ENCODE assay signal across 1 cellular context in the genomic region with DNA sequence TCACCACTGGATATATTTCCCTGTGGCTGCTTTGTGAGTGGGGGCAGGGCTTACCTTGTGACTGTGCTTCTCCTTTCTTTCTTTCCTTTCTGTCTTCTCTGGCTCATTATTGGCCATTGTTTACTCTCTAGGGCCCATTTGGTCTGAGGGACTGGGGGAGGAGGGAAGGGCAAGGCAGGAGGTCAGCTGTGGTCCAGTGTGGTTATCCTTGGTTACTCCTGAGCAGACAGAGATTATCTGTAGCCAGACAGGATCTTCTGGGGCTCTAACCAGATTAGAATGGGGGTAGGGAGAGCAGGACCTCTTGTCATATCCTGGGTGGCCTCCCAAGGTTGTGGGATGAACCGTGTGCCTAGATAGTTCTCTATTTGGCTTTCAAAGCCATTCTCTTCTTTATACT.
TF ChIP-seq lines count a peak whose summit lies in the region.

No MANE protein-coding gene starts in this region.

TF ChIP-seq in K562, 482 proteins besides CTCF, POLR2A, EP300 and RAD21 (continued from another document and continues in another):
- TF ChIP-seq, protein P1, sequence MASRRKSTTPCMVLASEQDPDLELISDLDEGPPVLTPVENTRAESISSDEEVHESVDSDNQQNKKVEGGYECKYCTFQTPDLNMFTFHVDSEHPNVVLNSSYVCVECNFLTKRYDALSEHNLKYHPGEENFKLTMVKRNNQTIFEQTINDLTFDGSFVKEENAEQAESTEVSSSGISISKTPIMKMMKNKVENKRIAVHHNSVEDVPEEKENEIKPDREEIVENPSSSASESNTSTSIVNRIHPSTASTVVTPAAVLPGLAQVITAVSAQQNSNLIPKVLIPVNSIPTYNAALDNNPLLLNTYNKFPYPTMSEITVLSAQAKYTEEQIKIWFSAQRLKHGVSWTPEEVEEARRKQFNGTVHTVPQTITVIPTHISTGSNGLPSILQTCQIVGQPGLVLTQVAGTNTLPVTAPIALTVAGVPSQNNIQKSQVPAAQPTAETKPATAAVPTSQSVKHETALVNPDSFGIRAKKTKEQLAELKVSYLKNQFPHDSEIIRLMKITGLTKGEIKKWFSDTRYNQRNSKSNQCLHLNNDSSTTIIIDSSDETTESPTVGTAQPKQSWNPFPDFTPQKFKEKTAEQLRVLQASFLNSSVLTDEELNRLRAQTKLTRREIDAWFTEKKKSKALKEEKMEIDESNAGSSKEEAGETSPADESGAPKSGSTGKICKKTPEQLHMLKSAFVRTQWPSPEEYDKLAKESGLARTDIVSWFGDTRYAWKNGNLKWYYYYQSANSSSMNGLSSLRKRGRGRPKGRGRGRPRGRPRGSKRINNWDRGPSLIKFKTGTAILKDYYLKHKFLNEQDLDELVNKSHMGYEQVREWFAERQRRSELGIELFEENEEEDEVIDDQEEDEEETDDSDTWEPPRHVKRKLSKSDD (conservative IDR thresholded peaks at IDR 0.05; ENCODE audit: low read length): no peak
- TF ChIP-seq, protein P2, sequence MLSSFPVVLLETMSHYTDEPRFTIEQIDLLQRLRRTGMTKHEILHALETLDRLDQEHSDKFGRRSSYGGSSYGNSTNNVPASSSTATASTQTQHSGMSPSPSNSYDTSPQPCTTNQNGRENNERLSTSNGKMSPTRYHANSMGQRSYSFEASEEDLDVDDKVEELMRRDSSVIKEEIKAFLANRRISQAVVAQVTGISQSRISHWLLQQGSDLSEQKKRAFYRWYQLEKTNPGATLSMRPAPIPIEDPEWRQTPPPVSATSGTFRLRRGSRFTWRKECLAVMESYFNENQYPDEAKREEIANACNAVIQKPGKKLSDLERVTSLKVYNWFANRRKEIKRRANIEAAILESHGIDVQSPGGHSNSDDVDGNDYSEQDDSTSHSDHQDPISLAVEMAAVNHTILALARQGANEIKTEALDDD (IDR thresholded peaks at IDR 0.05): peak; percentile 100
- TF ChIP-seq, protein P3, sequence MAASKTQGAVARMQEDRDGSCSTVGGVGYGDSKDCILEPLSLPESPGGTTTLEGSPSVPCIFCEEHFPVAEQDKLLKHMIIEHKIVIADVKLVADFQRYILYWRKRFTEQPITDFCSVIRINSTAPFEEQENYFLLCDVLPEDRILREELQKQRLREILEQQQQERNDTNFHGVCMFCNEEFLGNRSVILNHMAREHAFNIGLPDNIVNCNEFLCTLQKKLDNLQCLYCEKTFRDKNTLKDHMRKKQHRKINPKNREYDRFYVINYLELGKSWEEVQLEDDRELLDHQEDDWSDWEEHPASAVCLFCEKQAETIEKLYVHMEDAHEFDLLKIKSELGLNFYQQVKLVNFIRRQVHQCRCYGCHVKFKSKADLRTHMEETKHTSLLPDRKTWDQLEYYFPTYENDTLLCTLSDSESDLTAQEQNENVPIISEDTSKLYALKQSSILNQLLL (CRISPR knock-in tag; IDR thresholded peaks at IDR 0.05; ENCODE audit: borderline replicate concordance): no peak
- TF ChIP-seq SREBF2 (CRISPR knock-in tag; IDR thresholded peaks at IDR 0.05) (no peak), ZNF76 (CRISPR knock-in tag; IDR thresholded peaks at IDR 0.05; ENCODE audit: borderline replicate concordance) (no peak), ZNF175 (CRISPR knock-in tag; IDR thresholded peaks at IDR 0.05; ENCODE audit: low read depth) (peak; percentile 80; the same call in 1 of the 2 replicates), PPARD (CRISPR knock-in tag; IDR thresholded peaks at IDR 0.05) (no peak), DNMT1 (IDR thresholded peaks at IDR 0.05) (no peak), KLF10 (CRISPR knock-in tag; IDR thresholded peaks at IDR 0.05) (no peak), ZNF239 (CRISPR knock-in tag; IDR thresholded peaks at IDR 0.05) (no peak), NCOR1 (IDR thresholded peaks at IDR 0.05) (peak; percentile 95), KDM1A (IDR thresholded peaks at IDR 0.05) (peak; percentile 93 to 95), ZNF133 (CRISPR knock-in tag; IDR thresholded peaks at IDR 0.05) (no peak), ETV6 (IDR thresholded peaks at IDR 0.05; ENCODE audit: borderline replicate concordance in 1 of 2, low read depth in 2 of 2, low read length in 1 of 2) (0 out of 4 replicates have a peak, but pooled peaks have one; percentile 26 to 30), ETV6 (CRISPR knock-in tag; IDR thresholded peaks at IDR 0.05; ENCODE audit: borderline replicate concordance) (no peak), FOXJ3 (CRISPR knock-in tag; IDR thresholded peaks at IDR 0.05) (no peak), MBD2 (IDR thresholded peaks at IDR 0.05; ENCODE audit: borderline replicate concordance, low read depth) (peak; percentile 50; the same call in 1 of the 2 replicates), SREBF1 (IDR thresholded peaks at IDR 0.05; ENCODE audit: borderline replicate concordance, low read depth, low read length) (no peak), ZNF274 (IDR thresholded peaks at IDR 0.05; ENCODE audit: borderline replicate concordance, low read depth, low read length) (0 out of 2 replicates have a peak, but pooled peaks have one; percentile 38), SAFB2 (IDR thresholded peaks at IDR 0.05; ENCODE audit: borderline replicate concordance, low read depth, low read length, severe bottlenecking) (no peak), STAG1 (CRISPR knock-in tag; IDR thresholded peaks at IDR 0.05; ENCODE audit: borderline replicate concordance) (no peak), ZFP30 (CRISPR knock-in tag; IDR thresholded peaks at IDR 0.05; ENCODE audit: borderline replicate concordance) (no peak), ZNF668 (CRISPR knock-in tag; IDR thresholded peaks at IDR 0.05) (no peak), ZNF436 (CRISPR knock-in tag; IDR thresholded peaks at IDR 0.05) (no peak), CREB1 (IDR thresholded peaks at IDR 0.05) (no peak; the same call in 1 of the 2 replicates), CREB1 (CRISPR knock-in tag; IDR thresholded peaks at IDR 0.05) (no peak), ELF4 (CRISPR knock-in tag; IDR thresholded peaks at IDR 0.05) (no peak), GTF2F1 (IDR thresholded peaks at IDR 0.05; ENCODE audit: low read depth, low read length) (no peak), IFI16 (CRISPR knock-in tag; IDR thresholded peaks at IDR 0.05) (no peak), ZSCAN29 (IDR thresholded peaks at IDR 0.05) (no peak), KLF1 (tag; IDR thresholded peaks at IDR 0.05) (no peak), RUNX1 (IDR thresholded peaks at IDR 0.05; ENCODE audit: low read depth) (peak; percentile 91), TRIM28 (IDR thresholded peaks at IDR 0.05) (no peak), XRCC5 (IDR thresholded peaks at IDR 0.05; ENCODE audit: low read depth, low read length) (no peak), SOX6 (IDR thresholded peaks at IDR 0.05) (peak; percentile 93), CCAR2 (IDR thresholded peaks at IDR 0.05; ENCODE audit: low read depth, low read length) (no peak), ATF1 (CRISPR knock-in tag; IDR thresholded peaks at IDR 0.05) (no peak), ATF1 (tag; IDR thresholded peaks at IDR 0.05) (peak; percentile 36; the same call in 1 of the 2 replicates)
- TF ChIP-seq, protein P4, sequence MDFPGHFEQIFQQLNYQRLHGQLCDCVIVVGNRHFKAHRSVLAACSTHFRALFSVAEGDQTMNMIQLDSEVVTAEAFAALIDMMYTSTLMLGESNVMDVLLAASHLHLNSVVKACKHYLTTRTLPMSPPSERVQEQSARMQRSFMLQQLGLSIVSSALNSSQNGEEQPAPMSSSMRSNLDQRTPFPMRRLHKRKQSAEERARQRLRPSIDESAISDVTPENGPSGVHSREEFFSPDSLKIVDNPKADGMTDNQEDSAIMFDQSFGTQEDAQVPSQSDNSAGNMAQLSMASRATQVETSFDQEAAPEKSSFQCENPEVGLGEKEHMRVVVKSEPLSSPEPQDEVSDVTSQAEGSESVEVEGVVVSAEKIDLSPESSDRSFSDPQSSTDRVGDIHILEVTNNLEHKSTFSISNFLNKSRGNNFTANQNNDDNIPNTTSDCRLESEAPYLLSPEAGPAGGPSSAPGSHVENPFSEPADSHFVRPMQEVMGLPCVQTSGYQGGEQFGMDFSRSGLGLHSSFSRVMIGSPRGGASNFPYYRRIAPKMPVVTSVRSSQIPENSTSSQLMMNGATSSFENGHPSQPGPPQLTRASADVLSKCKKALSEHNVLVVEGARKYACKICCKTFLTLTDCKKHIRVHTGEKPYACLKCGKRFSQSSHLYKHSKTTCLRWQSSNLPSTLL (IDR thresholded peaks at IDR 0.05): no peak
- TF ChIP-seq, protein P5, sequence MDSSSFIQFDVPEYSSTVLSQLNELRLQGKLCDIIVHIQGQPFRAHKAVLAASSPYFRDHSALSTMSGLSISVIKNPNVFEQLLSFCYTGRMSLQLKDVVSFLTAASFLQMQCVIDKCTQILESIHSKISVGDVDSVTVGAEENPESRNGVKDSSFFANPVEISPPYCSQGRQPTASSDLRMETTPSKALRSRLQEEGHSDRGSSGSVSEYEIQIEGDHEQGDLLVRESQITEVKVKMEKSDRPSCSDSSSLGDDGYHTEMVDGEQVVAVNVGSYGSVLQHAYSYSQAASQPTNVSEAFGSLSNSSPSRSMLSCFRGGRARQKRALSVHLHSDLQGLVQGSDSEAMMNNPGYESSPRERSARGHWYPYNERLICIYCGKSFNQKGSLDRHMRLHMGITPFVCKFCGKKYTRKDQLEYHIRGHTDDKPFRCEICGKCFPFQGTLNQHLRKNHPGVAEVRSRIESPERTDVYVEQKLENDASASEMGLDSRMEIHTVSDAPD (CRISPR knock-in tag; IDR thresholded peaks at IDR 0.05): peak; percentile 81
- TF ChIP-seq, protein P6, sequence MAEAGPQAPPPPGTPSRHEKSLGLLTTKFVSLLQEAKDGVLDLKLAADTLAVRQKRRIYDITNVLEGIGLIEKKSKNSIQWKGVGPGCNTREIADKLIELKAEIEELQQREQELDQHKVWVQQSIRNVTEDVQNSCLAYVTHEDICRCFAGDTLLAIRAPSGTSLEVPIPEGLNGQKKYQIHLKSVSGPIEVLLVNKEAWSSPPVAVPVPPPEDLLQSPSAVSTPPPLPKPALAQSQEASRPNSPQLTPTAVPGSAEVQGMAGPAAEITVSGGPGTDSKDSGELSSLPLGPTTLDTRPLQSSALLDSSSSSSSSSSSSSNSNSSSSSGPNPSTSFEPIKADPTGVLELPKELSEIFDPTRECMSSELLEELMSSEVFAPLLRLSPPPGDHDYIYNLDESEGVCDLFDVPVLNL (CRISPR knock-in tag; IDR thresholded peaks at IDR 0.05; ENCODE audit: low read depth): no peak
- TF ChIP-seq, protein P7, sequence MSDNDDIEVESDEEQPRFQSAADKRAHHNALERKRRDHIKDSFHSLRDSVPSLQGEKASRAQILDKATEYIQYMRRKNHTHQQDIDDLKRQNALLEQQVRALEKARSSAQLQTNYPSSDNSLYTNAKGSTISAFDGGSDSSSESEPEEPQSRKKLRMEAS (CRISPR knock-in tag; IDR thresholded peaks at IDR 0.05): no peak
- TF ChIP-seq, protein P8, sequence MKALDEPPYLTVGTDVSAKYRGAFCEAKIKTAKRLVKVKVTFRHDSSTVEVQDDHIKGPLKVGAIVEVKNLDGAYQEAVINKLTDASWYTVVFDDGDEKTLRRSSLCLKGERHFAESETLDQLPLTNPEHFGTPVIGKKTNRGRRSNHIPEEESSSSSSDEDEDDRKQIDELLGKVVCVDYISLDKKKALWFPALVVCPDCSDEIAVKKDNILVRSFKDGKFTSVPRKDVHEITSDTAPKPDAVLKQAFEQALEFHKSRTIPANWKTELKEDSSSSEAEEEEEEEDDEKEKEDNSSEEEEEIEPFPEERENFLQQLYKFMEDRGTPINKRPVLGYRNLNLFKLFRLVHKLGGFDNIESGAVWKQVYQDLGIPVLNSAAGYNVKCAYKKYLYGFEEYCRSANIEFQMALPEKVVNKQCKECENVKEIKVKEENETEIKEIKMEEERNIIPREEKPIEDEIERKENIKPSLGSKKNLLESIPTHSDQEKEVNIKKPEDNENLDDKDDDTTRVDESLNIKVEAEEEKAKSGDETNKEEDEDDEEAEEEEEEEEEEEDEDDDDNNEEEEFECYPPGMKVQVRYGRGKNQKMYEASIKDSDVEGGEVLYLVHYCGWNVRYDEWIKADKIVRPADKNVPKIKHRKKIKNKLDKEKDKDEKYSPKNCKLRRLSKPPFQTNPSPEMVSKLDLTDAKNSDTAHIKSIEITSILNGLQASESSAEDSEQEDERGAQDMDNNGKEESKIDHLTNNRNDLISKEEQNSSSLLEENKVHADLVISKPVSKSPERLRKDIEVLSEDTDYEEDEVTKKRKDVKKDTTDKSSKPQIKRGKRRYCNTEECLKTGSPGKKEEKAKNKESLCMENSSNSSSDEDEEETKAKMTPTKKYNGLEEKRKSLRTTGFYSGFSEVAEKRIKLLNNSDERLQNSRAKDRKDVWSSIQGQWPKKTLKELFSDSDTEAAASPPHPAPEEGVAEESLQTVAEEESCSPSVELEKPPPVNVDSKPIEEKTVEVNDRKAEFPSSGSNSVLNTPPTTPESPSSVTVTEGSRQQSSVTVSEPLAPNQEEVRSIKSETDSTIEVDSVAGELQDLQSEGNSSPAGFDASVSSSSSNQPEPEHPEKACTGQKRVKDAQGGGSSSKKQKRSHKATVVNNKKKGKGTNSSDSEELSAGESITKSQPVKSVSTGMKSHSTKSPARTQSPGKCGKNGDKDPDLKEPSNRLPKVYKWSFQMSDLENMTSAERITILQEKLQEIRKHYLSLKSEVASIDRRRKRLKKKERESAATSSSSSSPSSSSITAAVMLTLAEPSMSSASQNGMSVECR (CRISPR knock-in tag; IDR thresholded peaks at IDR 0.05): no peak
- TF ChIP-seq, protein P9, sequence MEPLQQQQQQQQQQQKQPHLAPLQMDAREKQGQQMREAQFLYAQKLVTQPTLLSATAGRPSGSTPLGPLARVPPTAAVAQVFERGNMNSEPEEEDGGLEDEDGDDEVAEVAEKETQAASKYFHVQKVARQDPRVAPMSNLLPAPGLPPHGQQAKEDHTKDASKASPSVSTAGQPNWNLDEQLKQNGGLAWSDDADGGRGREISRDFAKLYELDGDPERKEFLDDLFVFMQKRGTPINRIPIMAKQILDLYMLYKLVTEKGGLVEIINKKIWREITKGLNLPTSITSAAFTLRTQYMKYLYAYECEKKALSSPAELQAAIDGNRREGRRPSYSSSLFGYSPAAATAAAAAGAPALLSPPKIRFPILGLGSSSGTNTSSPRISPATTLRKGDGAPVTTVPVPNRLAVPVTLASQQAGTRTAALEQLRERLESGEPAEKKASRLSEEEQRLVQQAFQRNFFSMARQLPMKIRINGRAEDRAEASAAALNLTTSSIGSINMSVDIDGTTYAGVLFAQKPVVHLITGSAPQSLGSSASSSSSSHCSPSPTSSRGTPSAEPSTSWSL (CRISPR knock-in tag; IDR thresholded peaks at IDR 0.05; ENCODE audit: borderline replicate concordance): no peak
- TF ChIP-seq, protein P10, sequence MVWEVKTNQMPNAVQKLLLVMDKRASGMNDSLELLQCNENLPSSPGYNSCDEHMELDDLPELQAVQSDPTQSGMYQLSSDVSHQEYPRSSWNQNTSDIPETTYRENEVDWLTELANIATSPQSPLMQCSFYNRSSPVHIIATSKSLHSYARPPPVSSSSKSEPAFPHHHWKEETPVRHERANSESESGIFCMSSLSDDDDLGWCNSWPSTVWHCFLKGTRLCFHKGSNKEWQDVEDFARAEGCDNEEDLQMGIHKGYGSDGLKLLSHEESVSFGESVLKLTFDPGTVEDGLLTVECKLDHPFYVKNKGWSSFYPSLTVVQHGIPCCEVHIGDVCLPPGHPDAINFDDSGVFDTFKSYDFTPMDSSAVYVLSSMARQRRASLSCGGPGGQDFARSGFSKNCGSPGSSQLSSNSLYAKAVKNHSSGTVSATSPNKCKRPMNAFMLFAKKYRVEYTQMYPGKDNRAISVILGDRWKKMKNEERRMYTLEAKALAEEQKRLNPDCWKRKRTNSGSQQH (CRISPR knock-in tag; IDR thresholded peaks at IDR 0.05): 0 out of 2 replicates have a peak, but pooled peaks have one; percentile 12
